ENCODE assay signal across 27 cellular contexts in genomic region chr2:45614871-45615270, GRCh38.
"Had no signal": no experiment of that assay in that cellular context is flagged by ENCODE, and none has a peak within 500 bp of the region (broad histone marks: within the 10 kb centered on the region; RNA-seq: fewer than 3 reads in every experiment).

No MANE protein-coding gene starts in this region.

- H3K4me2 ChIP-seq: smooth muscle cell had no signal

- ATAC-seq: activated CD4-positive, alpha-beta T cell treated with anti-CD3 and anti-CD28 coated beads for 36 hours; activated CD8-positive, alpha-beta memory T cell treated with anti-CD3 and anti-CD28 coated beads, Interleukin-2, amount 10 ng/mL, durations not matched to agents 7 days and 5 days; activated CD8-positive, alpha-beta T cell treated with anti-CD3 and anti-CD28 coated beads, Interleukin-2, amount 10 ng/mL, durations not matched to agents 7 days and 5 days; foreskin keratinocyte; heart right ventricle; left lobe of liver; lower lobe of right lung; mucosa of descending colon; stimulated activated naive B cell treated with anti-CD40 and anti-IgM and Interleukin-4, amounts not matched to agents 10 μg/mL and 1 μg/mL and 100 μg/mL, for 72 hours had no signal

- H3K27ac Mint-ChIP-seq: activated CD4-positive, alpha-beta T cell treated with anti-CD3 and anti-CD28 coated beads for 36 hours; activated CD8-positive, alpha-beta memory T cell treated with anti-CD3 and anti-CD28 coated beads, Interleukin-2, amount 10 ng/mL, durations not matched to agents 7 days and 5 days; activated CD8-positive, alpha-beta T cell treated with anti-CD3 and anti-CD28 coated beads, Interleukin-2, amount 10 ng/mL, durations not matched to agents 7 days and 5 days; activated naive CD4-positive, alpha-beta T cell treated with anti-CD3 and anti-CD28 coated beads, Interleukin-2, amount 50 U/mL, for 24 hours; activated T-helper 2 cell treated with anti-CD3 and anti-CD28 coated beads, Interferon-gamma antibody, Interleukin-2, Interleukin-4, amounts not matched to agents 10 μg/mL and 5 μg/mL and 100 μg/mL, durations not matched to agents 14 hours and 24 hours and 36 hours; nephron progenitor cell; stimulated activated naive B cell treated with anti-CD40 and anti-IgM and Interleukin-4, amounts not matched to agents 10 μg/mL and 1 μg/mL and 100 μg/mL, for 72 hours had no signal

- H3K36me3 ChIP-seq: colonic mucosa, heart right ventricle, lower lobe of right lung, ovary, prostate gland had no signal

- H3K4me3 Mint-ChIP-seq: activated CD4-positive, alpha-beta T cell treated with anti-CD3 and anti-CD28 coated beads for 36 hours; activated CD8-positive, alpha-beta memory T cell treated with anti-CD3 and anti-CD28 coated beads, Interleukin-2, amount 10 ng/mL, durations not matched to agents 7 days and 5 days; activated CD8-positive, alpha-beta T cell treated with anti-CD3 and anti-CD28 coated beads, Interleukin-2, amount 10 ng/mL, durations not matched to agents 7 days and 5 days; activated naive CD4-positive, alpha-beta T cell treated with anti-CD3 and anti-CD28 coated beads, Interleukin-2, amount 50 U/mL, for 24 hours; nephron progenitor cell; stimulated activated naive B cell treated with anti-CD40 and anti-IgM and Interleukin-4, amounts not matched to agents 10 μg/mL and 1 μg/mL and 100 μg/mL, for 72 hours had no signal

- H3K9me3 Mint-ChIP-seq: activated naive CD4-positive, alpha-beta T cell treated with anti-CD3 and anti-CD28 coated beads, Interleukin-2, amount 50 U/mL, for 24 hours; activated T-helper 2 cell treated with anti-CD3 and anti-CD28 coated beads, Interferon-gamma antibody, Interleukin-2, Interleukin-4, amounts not matched to agents 10 μg/mL and 5 μg/mL and 100 μg/mL, durations not matched to agents 14 hours and 24 hours and 36 hours; nephron progenitor cell; stimulated activated naive B cell treated with anti-CD40 and anti-IgM and Interleukin-4, amounts not matched to agents 10 μg/mL and 1 μg/mL and 100 μg/mL, for 72 hours had no signal

- H3K9me3 ChIP-seq: colonic mucosa, heart right ventricle, lower lobe of right lung, mucosa of descending colon, ovary, prostate gland had no signal

- H3K4me1 ChIP-seq: colonic mucosa, prostate gland had no signal

- H3K27ac ChIP-seq: colonic mucosa, foreskin keratinocyte, heart right ventricle, lower lobe of right lung, ovary, prostate gland had no signal

- FAIRE-seq: bronchial epithelial cell, urothelium cell line had no signal

- H3K4me3 ChIP-seq: colonic mucosa, heart right ventricle, lower lobe of right lung, mucosa of descending colon, ovary, prostate gland, smooth muscle cell had no signal

- DNase-seq: activated CD4-positive, alpha-beta T cell treated with anti-CD3 and anti-CD28 coated beads for 36 hours; activated CD4-positive, CD25-positive, alpha-beta regulatory T cell; activated CD8-positive, alpha-beta memory T cell treated with anti-CD3 and anti-CD28 coated beads, Interleukin-2, amount 10 ng/mL, durations not matched to agents 7 days and 5 days; activated CD8-positive, alpha-beta T cell treated with anti-CD3 and anti-CD28 coated beads, Interleukin-2, amount 10 ng/mL, durations not matched to agents 7 days and 5 days; activated T-cell treated with anti-CD3 and anti-CD28 coated beads, Interleukin-2, amount 50 U/mL, for 48 hours; cerebellar nuclear complex; colonic mucosa; effector CD8-positive, alpha-beta T cell; foreskin keratinocyte; heart right ventricle; kidney glomerular epithelial cell; lower lobe of right lung; mucosa of descending colon; nephron progenitor cell; retina; stimulated activated CD4-positive, alpha-beta T cell treated with anti-CD3 and anti-CD28 coated beads, Interleukin-1b, Interleukin-23, amount 100 ng/mL, for 48 hours; stimulated activated CD4-positive, alpha-beta T cell treated with anti-CD3 and anti-CD28 coated beads, Interleukin-4, amount 100 ng/mL, for 4 hours; stimulated activated naive B cell treated with anti-CD40 and anti-IgM and Interleukin-4, amounts not matched to agents 10 μg/mL and 1 μg/mL and 100 μg/mL, for 72 hours; trophoblast cell had no signal

- H3K27me3 ChIP-seq: colonic mucosa, foreskin keratinocyte, heart right ventricle, ovary had no signal

- H3K27me3 Mint-ChIP-seq: activated naive CD4-positive, alpha-beta T cell treated with anti-CD3 and anti-CD28 coated beads, Interleukin-2, amount 50 U/mL, for 24 hours had no signal
